28 cellular contexts compared by ENCODE assay signal in the genomic region with DNA sequence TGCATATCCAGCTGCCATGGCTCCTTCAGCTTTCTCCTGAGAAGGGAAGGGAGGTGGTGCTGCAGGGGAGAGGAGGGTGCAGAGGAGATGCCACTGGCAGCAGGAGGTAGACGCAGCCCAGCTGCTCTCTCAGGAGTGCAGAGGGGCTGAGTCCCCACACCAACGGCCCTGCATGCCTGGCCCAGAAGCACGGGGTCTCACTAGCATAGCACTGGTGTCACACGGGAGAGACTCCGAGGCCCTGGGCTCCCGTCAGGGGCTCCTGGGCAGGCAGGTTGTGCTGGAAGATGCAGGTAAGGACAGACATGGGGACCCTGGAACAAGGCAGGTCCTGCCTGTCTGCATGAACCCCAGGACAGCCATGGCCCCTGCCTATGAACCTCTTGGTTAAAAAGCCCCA.
"Had no signal": no experiment of that assay in that cellular context is flagged by ENCODE, and none has a peak within 500 bp of the region (broad histone marks: within the 10 kb centered on the region; RNA-seq: fewer than 3 reads in every experiment).

No MANE protein-coding gene starts in this region.

- H3K27me3 ChIP-seq: neural progenitor cell, right atrium auricular region, right lobe of liver, tibial nerve, vagina had no signal

- H3K4me3 ChIP-seq: left ventricle myocardium inferior, lung, neural progenitor cell, psoas muscle, right atrium auricular region, right lobe of liver, smooth muscle cell, tibial nerve, vagina had no signal

- ATAC-seq: left colon; natural killer cell; psoas muscle; right lobe of liver; stimulated activated memory B cell treated with anti-CD40 and anti-IgM and Interleukin-4, amounts not matched to agents 10 μg/mL and 1 μg/mL and 100 μg/mL, for 72 hours; stimulated activated naive CD8-positive, alpha-beta T cell treated with anti-CD3 and anti-CD28 coated beads, Interleukin-15, amount 100 ng/mL, for 72 hours had no signal

- H3K27me3 Mint-ChIP-seq: stimulated activated naive CD8-positive, alpha-beta T cell treated with anti-CD3 and anti-CD28 coated beads, Interleukin-15, amount 100 ng/mL, for 72 hours had no signal

- H2AFZ ChIP-seq: neural progenitor cell, parathyroid adenoma had no signal

- H3K36me3 ChIP-seq: left ventricle myocardium inferior, neural progenitor cell, right atrium auricular region, right lobe of liver, tibial nerve, vagina had no signal

- H3K27ac Mint-ChIP-seq: immature natural killer cell; mesothelial cell of epicardium; naive B cell; natural killer cell; nephron progenitor cell; neural progenitor cell; stimulated activated memory B cell treated with anti-CD40 and anti-IgM and Interleukin-4, amounts not matched to agents 10 μg/mL and 1 μg/mL and 100 μg/mL, for 72 hours; type B pancreatic cell had no signal

- H3K4me3 Mint-ChIP-seq: immature natural killer cell; mesothelial cell of epicardium; naive B cell; natural killer cell; nephron progenitor cell; neural progenitor cell; stimulated activated memory B cell treated with anti-CD40 and anti-IgM and Interleukin-4, amounts not matched to agents 10 μg/mL and 1 μg/mL and 100 μg/mL, for 72 hours; stimulated activated naive CD8-positive, alpha-beta T cell treated with anti-CD3 and anti-CD28 coated beads, Interleukin-15, amount 100 ng/mL, for 72 hours; type B pancreatic cell had no signal

- H3K9ac ChIP-seq: neural progenitor cell, parathyroid adenoma had no signal

- H3K27ac ChIP-seq: left ventricle myocardium inferior, neural progenitor cell, parathyroid adenoma, psoas muscle, right atrium auricular region, right lobe of liver, tibial nerve, vagina had no signal

- H3K79me2 ChIP-seq: parathyroid adenoma had no signal

- H3K4me1 Mint-ChIP-seq: immature natural killer cell; mesothelial cell of epicardium; natural killer cell; neural progenitor cell; stimulated activated memory B cell treated with anti-CD40 and anti-IgM and Interleukin-4, amounts not matched to agents 10 μg/mL and 1 μg/mL and 100 μg/mL, for 72 hours; stimulated activated naive CD8-positive, alpha-beta T cell treated with anti-CD3 and anti-CD28 coated beads, Interleukin-15, amount 100 ng/mL, for 72 hours had no signal

- DNase-seq: hypothalamus; immature natural killer cell; kidney; left colon; left ventricle myocardium inferior; mesendoderm; naive B cell; natural killer cell; nephron progenitor cell; psoas muscle; right lobe of liver; stimulated activated CD4-positive, alpha-beta T cell treated with anti-CD3 and anti-CD28 coated beads, Interleukin-1b, Interleukin-23, amount 100 ng/mL, for 48 hours; stimulated activated CD4-positive, alpha-beta T cell treated with anti-CD3 and anti-CD28 coated beads, Interleukin-2, amount 100 ng/mL, for 48 hours; stimulated activated CD4-positive, alpha-beta T cell treated with anti-CD3 and anti-CD28 coated beads, Interleukin-4, amount 100 ng/mL, for 4 hours; stimulated activated CD8-positive, alpha-beta memory T cell treated with anti-CD3 and anti-CD28 coated beads, Interleukin-4, amount 100 ng/mL, for 48 hours; stimulated activated naive CD4-positive, alpha-beta T cell treated with Interleukin-2 at 50 U/mL for 16 hours; stimulated activated naive CD8-positive, alpha-beta T cell treated with anti-CD3 and anti-CD28 coated beads, Interleukin-15, amount 100 ng/mL, for 72 hours; substantia nigra had no signal

- H3K9me3 ChIP-seq: left ventricle myocardium inferior, psoas muscle, right atrium auricular region, right lobe of liver, tibial nerve, vagina had no signal

- H3K4me2 ChIP-seq: neural progenitor cell, smooth muscle cell had no signal

- H3K36me3 Mint-ChIP-seq: immature natural killer cell; mesothelial cell of epicardium; naive B cell; natural killer cell; neural progenitor cell; stimulated activated memory B cell treated with anti-CD40 and anti-IgM and Interleukin-4, amounts not matched to agents 10 μg/mL and 1 μg/mL and 100 μg/mL, for 72 hours; type B pancreatic cell had no signal

- H3K9me3 Mint-ChIP-seq: mesothelial cell of epicardium; naive B cell; natural killer cell; nephron progenitor cell; neural progenitor cell; stimulated activated memory B cell treated with anti-CD40 and anti-IgM and Interleukin-4, amounts not matched to agents 10 μg/mL and 1 μg/mL and 100 μg/mL, for 72 hours; stimulated activated naive CD8-positive, alpha-beta T cell treated with anti-CD3 and anti-CD28 coated beads, Interleukin-15, amount 100 ng/mL, for 72 hours; type B pancreatic cell had no signal

- H3K4me1 ChIP-seq: left ventricle myocardium inferior, neural progenitor cell, parathyroid adenoma, psoas muscle, right atrium auricular region, right lobe of liver, tibial nerve, vagina had no signal
